1 cellular context compared by ENCODE assay signal in genomic region chr2:150409196-150409595, GRCh38.
TF ChIP-seq lines count a peak whose summit lies in the region.

No MANE protein-coding gene starts in this region.

TF ChIP-seq in IMR-90, 13 proteins besides CTCF, POLR2A, EP300 and RAD21:
- TF ChIP-seq MAFK (IDR thresholded peaks at IDR 0.05; ENCODE audit: low read depth, low read length), result no peak
- no peak for TF ChIP-seq BHLHE40 (IDR thresholded peaks at IDR 0.05; ENCODE audit: low read depth, low read length)
- TF ChIP-seq USF2 (IDR thresholded peaks at IDR 0.05; ENCODE audit: low read depth, low read length), result no peak
- TF ChIP-seq CHD1 (IDR thresholded peaks at IDR 0.05; ENCODE audit: low read depth, low read length), result no peak
- TF ChIP-seq RCOR1 (IDR thresholded peaks at IDR 0.05; ENCODE audit: insufficient replicate concordance, low read length), result no peak
- no peak for TF ChIP-seq MXI1 (IDR thresholded peaks at IDR 0.05; ENCODE audit: borderline replicate concordance, low read depth, low read length)
- no peak for TF ChIP-seq SMC3 (IDR thresholded peaks at IDR 0.05; ENCODE audit: low read depth, low read length)
- TF ChIP-seq FOS (IDR thresholded peaks at IDR 0.05; ENCODE audit: low read depth, low read length), result no peak
- no peak for TF ChIP-seq CEBPB (IDR thresholded peaks at IDR 0.05; ENCODE audit: low read depth, low read length)
- TF ChIP-seq MAZ (IDR thresholded peaks at IDR 0.05; ENCODE audit: borderline replicate concordance, low read depth, low read length), result no peak
- TF ChIP-seq RFX5 (IDR thresholded peaks at IDR 0.05; ENCODE audit: low read depth, low read length), result no peak
- TF ChIP-seq NFE2L2 (IDR thresholded peaks at IDR 0.05; ENCODE audit: low read depth, low read length), result no peak
- no peak for TF ChIP-seq ELK1 (IDR thresholded peaks at IDR 0.05; ENCODE audit: borderline replicate concordance, low read depth, low read length)
